ENCODE assay signal across 14 cellular contexts in genomic region chr1:162726539-162726938, GRCh38.
A peak's percentile ranks its signal among the peaks of the same experiment; 100 is the strongest.
DNase-seq lines count a peak whose midpoint lies in the region; ATAC-seq, FAIRE-seq and TF ChIP-seq lines count a peak whose summit lies in the region.
"Had no signal": no experiment of that assay in that cellular context is flagged by ENCODE, and none has a peak within 500 bp of the region (broad histone marks: within the 10 kb centered on the region; RNA-seq: fewer than 3 reads in every experiment).

No MANE protein-coding gene starts in this region.

- TF ChIP-seq POLR2A in HepG2 (IDR thresholded peaks at IDR 0.05; ENCODE audit: insufficient read depth in 1 of 2, low read depth in 2 of 2, low read length in 2 of 2): no peak
- no peak for TF ChIP-seq POLR2A in right lobe of liver (IDR thresholded peaks at IDR 0.05)

- H2AFZ ChIP-seq in HepG2 (ENCODE audit: low read length): no peak overlapping the region

- BruUV-seq in HepG2 (replicated peaks; lab: Mats Ljungman, UMichigan): no TSS peak

- TF ChIP-seq CTCF in HepG2 (CRISPR knock-in tag; IDR thresholded peaks at IDR 0.05) (no peak), right lobe of liver (IDR thresholded peaks at IDR 0.05) (no peak)

- CTCF ChIA-PET in HepG2 (lab: Yijun Ruan, JAX; ENCODE audit: low intra/inter-chr PET ratio, low total read pairs): no interaction called here

- H3K9me3 ChIP-seq in HepG2 (ENCODE audit: low read length) (no peaks in the 10 kb centered on the region), right lobe of liver (no peaks in the 10 kb centered on the region), mesodermal cell (ENCODE audit: control insufficient read depth, low read length) (no peaks in the 10 kb centered on the region)

- no peak overlapping the region for H3K27ac ChIP-seq in HepG2 (ENCODE audit: extremely low read length, insufficient read depth, low read length)
- H3K27ac ChIP-seq in right lobe of liver: no peak overlapping the region
- H3K27ac ChIP-seq in mesodermal cell (ENCODE audit: low read depth, low read length, severe bottlenecking): peak overlapping the region; percentile 5

- TF ChIP-seq RAD21 in HepG2 (CRISPR knock-in tag; IDR thresholded peaks at IDR 0.05): no peak

- DNase-seq in HepG2 (ENCODE audit: low spot score) (no peak), right lobe of liver (no peak), NCI-H69 (lab: John Stamatoyannopoulos, UW) (peak; percentile 18), NCI-H128 (lab: John Stamatoyannopoulos, UW; ENCODE audit: unreplicated experiment) (no peak)
- DNase-seq in activated CD8-positive, alpha-beta memory T cell treated with anti-CD3 and anti-CD28 coated beads, Interleukin-2, amount 50 U/mL, for 48 hours: no peak
- DNase-seq in activated CD4-positive, alpha-beta T cell treated with anti-CD3 and anti-CD28 coated beads for 1 hour: no peak
- DNase-seq: NCI-H1092; NCI-H1930; NCI-H510A treated with DMSO at 0.1 percent for 48 hours; NK-92 treated with Interleukin-12 subunit alpha and Interleukin-12 subunit beta, amount 100 ng/mL, for 24 hours; PC-3 had no signal

- intact Hi-C loops in HepG2 (cut with micrococcal nuclease; ENCODE audit: unreplicated experiment) (no loop called here), right lobe of liver (cut with DNase I) (no loop called here)

- in situ Hi-C loops in HepG2 (cut with HindIII; ENCODE audit: extremely low pct_ligation_motif_present, low pct_unique_long_range_greater_than_20kb): no loop called here

- WGBS in HepG2 (ENCODE audit: low lambda C conversion rate): 60% methylated on average over 3 of the region's 3 CpGs
- 87% methylated on average over 3 of the region's 3 CpGs for WGBS in right lobe of liver (ENCODE audit: insufficient coverage, low coverage, low lambda C conversion rate, missing lambda C conversion rate)
- 87 to 100% methylated on average over 1 to 2 of the region's 3 CpGs for WGBS in mesodermal cell (ENCODE audit: insufficient coverage in 2 of 2), 2 experiments

- H3K36me3 ChIP-seq in HepG2 (replicated peaks in 1 of 2; ENCODE audit: control insufficient read depth in 1 of 2, insufficient read depth in 2 of 2, low read length in 2 of 2): no peaks in the 10 kb centered on the region
- H3K36me3 ChIP-seq in right lobe of liver: no peaks in the 10 kb centered on the region
- H3K36me3 ChIP-seq in mesodermal cell (ENCODE audit: control insufficient read depth, insufficient read depth, low read length): no peaks in the 10 kb centered on the region

- no peak overlapping the region for H3K4me3 ChIP-seq in HepG2 (replicated peaks in 1 of 3; ENCODE audit: insufficient read depth in 1 of 3, low read depth in 2 of 3, low read length in 3 of 3)
- no peak overlapping the region for H3K4me3 ChIP-seq in right lobe of liver
- H3K4me3 ChIP-seq in mesodermal cell (ENCODE audit: extremely low read depth, insufficient read depth, low read length, poor library complexity, severe bottlenecking): no peak overlapping the region

- H3K27me3 ChIP-seq in HepG2 (ENCODE audit: control insufficient read depth in 1 of 2, insufficient read depth in 2 of 2, low read length in 2 of 2) (no peaks in the 10 kb centered on the region), right lobe of liver (no peaks in the 10 kb centered on the region)

- H3K4me2 ChIP-seq in HepG2 (ENCODE audit: low read depth, low read length): no peak overlapping the region

- POLR2A ChIA-PET in HepG2 (lab: Yijun Ruan, JAX): no interaction called here

- H3K9ac ChIP-seq in HepG2 (ENCODE audit: insufficient read depth, low read depth, low read length): no peak overlapping the region

- H3K4me1 ChIP-seq in HepG2 (ENCODE audit: insufficient read depth, low read length) (peaks cover 9% of the 10 kb centered on the region), right lobe of liver (peaks cover 0 to under 1% (median 0%) of the 10 kb centered on the region in 4 donors), mesodermal cell (ENCODE audit: control insufficient read depth, insufficient read depth, low read length, poor library complexity, severe bottlenecking) (no peaks in the 10 kb centered on the region)

- no peaks in the 10 kb centered on the region for H3K79me2 ChIP-seq in HepG2 (ENCODE audit: insufficient read depth, low read length)

- no peak for TF ChIP-seq EP300 in HepG2 (IDR thresholded peaks at IDR 0.05; ENCODE audit: low read depth in 2 of 2, low read length in 2 of 2)
- no peak for TF ChIP-seq EP300 in HepG2 (CRISPR knock-in tag; IDR thresholded peaks at IDR 0.05; ENCODE audit: borderline replicate concordance)

- H4K20me1 ChIP-seq in HepG2 (ENCODE audit: insufficient read depth, low read length): no peaks in the 10 kb centered on the region

- ATAC-seq in HepG2 (peak; percentile 58; the same call in 2 of the 3 replicates), right lobe of liver (no peak)
- ATAC-seq: PC-3, Right ventricle myocardium inferior, SK-N-SH treated with all-trans-retinoic acid at 6 μM for 48 hours had no signal

- no peak for FAIRE-seq in HepG2 (lab: Jason Lieb, UNC)

TF ChIP-seq in HepG2, 621 proteins besides CTCF, POLR2A, EP300 and RAD21:
- TF ChIP-seq ZNF331 (CRISPR knock-in tag; IDR thresholded peaks at IDR 0.05) (peak; percentile 32; the same call in 1 of the 2 replicates), ZNF7 (CRISPR knock-in tag; IDR thresholded peaks at IDR 0.05) (peak; percentile 91), TFAP4 (IDR thresholded peaks at IDR 0.05; ENCODE audit: borderline replicate concordance, low read depth) (no peak)
